1 cellular context compared by ENCODE assay signal in genomic region chr10:31102421-31102820, GRCh38.
TF ChIP-seq lines count a peak whose summit lies in the region.

No MANE protein-coding gene starts in this region.

TF ChIP-seq in GM12878, 131 proteins besides CTCF, POLR2A, EP300 and RAD21 (continued from another document):
- TF ChIP-seq, protein P1, sequence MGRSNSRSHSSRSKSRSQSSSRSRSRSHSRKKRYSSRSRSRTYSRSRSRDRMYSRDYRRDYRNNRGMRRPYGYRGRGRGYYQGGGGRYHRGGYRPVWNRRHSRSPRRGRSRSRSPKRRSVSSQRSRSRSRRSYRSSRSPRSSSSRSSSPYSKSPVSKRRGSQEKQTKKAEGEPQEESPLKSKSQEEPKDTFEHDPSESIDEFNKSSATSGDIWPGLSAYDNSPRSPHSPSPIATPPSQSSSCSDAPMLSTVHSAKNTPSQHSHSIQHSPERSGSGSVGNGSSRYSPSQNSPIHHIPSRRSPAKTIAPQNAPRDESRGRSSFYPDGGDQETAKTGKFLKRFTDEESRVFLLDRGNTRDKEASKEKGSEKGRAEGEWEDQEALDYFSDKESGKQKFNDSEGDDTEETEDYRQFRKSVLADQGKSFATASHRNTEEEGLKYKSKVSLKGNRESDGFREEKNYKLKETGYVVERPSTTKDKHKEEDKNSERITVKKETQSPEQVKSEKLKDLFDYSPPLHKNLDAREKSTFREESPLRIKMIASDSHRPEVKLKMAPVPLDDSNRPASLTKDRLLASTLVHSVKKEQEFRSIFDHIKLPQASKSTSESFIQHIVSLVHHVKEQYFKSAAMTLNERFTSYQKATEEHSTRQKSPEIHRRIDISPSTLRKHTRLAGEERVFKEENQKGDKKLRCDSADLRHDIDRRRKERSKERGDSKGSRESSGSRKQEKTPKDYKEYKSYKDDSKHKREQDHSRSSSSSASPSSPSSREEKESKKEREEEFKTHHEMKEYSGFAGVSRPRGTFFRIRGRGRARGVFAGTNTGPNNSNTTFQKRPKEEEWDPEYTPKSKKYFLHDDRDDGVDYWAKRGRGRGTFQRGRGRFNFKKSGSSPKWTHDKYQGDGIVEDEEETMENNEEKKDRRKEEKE (IDR thresholded peaks at IDR 0.05) = no peak
- TF ChIP-seq IKZF2 (IDR thresholded peaks at IDR 0.05) (no peak), USF2 (IDR thresholded peaks at IDR 0.05; ENCODE audit: borderline replicate concordance, low read depth, low read length) (no peak), EED (IDR thresholded peaks at IDR 0.05; ENCODE audit: low read depth) (0 out of 2 replicates have a peak, but pooled peaks have one; percentile 15), MEF2B (IDR thresholded peaks at IDR 0.05; ENCODE audit: partially characterized antibody, poor library complexity, severe bottlenecking) (peak; percentile 26)
